17 cellular contexts compared by ENCODE assay signal in the genomic region with DNA sequence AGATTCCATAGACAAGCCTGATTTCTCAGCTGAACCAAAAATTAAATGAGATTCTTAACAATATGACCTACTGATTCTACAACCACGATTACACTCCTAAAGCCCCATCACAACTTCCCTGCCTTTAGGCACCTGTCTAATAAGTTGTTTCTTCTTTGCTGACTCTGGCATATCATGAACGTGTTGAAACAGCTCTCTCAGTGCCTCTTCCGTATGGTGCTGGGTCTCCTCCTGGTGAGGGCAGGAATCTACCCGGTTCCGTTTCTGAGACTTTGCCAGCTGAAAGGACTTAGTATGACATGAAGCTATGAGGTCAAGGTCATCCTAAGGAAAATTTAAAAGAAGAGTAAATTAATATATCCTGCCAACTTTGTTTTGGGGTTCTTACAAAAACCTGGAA. TPM values are rescaled to one million over a fixed set of nuclear protein-coding genes. Genes with fewer than 3 reads are reported as not detected.
DNase-seq lines count a peak whose midpoint lies in the region; ATAC-seq, FAIRE-seq and TF ChIP-seq lines count a peak whose summit lies in the region.
"Had no signal": no experiment of that assay in that cellular context is flagged by ENCODE, and none has a peak within 500 bp of the region (broad histone marks: within the 10 kb centered on the region; RNA-seq: fewer than 3 reads in every experiment).

No MANE protein-coding gene starts in this region.

- no peak for DNase-seq in Right ventricle myocardium superior
- no peak for DNase-seq in heart left ventricle
- DNase-seq in bronchial epithelial cell (ENCODE audit: low read depth), result peak; percentile 67
- peak; percentile 22 to 55 for DNase-seq in foreskin keratinocyte
- no peak for DNase-seq in type B pancreatic cell (ENCODE audit: extremely low spot score, unreplicated experiment)
- DNase-seq in NCI-H2107 treated with DMSO at 0.1 percent for 48 hours (lab: John Stamatoyannopoulos, UW; ENCODE audit: unreplicated experiment), result no peak
- DNase-seq: Calu3; CD8-positive, alpha-beta T cell; DMS79 treated with DMSO at 0.1 percent for 48 hours; GF-D8; H9 had no signal

- peak overlapping the region; percentile 64 for H3K27ac Mint-ChIP-seq in type B pancreatic cell
- H3K27ac Mint-ChIP-seq: B cell; CD8-positive, alpha-beta T cell had no signal

- H3K4me1 ChIP-seq in heart left ventricle (peaks cover 0 to 13% (median 0%) of the 10 kb centered on the region in 12 donors), foreskin keratinocyte (no peaks in the 10 kb centered on the region)

- peak; percentile 39 for ATAC-seq in Right ventricle myocardium superior (ENCODE audit: poor library complexity)
- no peak for ATAC-seq in heart left ventricle
- peak; percentile 70 for ATAC-seq in foreskin keratinocyte
- no peak for ATAC-seq in GM18907 (IDR thresholded peaks at IDR 0.05; ENCODE audit: unreplicated experiment)
- ATAC-seq: CD8-positive, alpha-beta T cell; HepG2 had no signal

- H3K4me3 ChIP-seq in heart left ventricle (no peak overlapping the region), bronchial epithelial cell (ENCODE audit: low read depth, low read length) (no peak overlapping the region)
- H3K4me3 ChIP-seq: BLaER1 treated with 17β-estradiol and CSF1 and Interleukin-3, amounts not matched to agents 10 nM and 100 nM had no signal

- H3K36me3 ChIP-seq in heart left ventricle, result peaks cover 0 to 65% (median 33%) of the 10 kb centered on the region in 9 donors
- H3K36me3 ChIP-seq in bronchial epithelial cell (ENCODE audit: control insufficient read depth, insufficient read depth, low read length), result no peaks in the 10 kb centered on the region

- H3K4me3 Mint-ChIP-seq in type B pancreatic cell, result no peak overlapping the region
- H3K4me3 Mint-ChIP-seq: B cell; CD8-positive, alpha-beta T cell; H9 had no signal

- peak; percentile 23 for FAIRE-seq in bronchial epithelial cell (lab: Jason Lieb, UNC)
- FAIRE-seq: H1, HepG2 had no signal

- no peaks in the 10 kb centered on the region for H3K27me3 Mint-ChIP-seq in type B pancreatic cell
- H3K27me3 Mint-ChIP-seq: B cell had no signal

- 50 to 58% (median 55%) methylated on average over 5 of the region's 5 CpGs for WGBS in heart left ventricle, 4 donors

- TF ChIP-seq CTCF in heart left ventricle (IDR thresholded peaks at IDR 0.05) (no peak), bronchial epithelial cell (IDR thresholded peaks at IDR 0.05; ENCODE audit: insufficient read depth, low read length, severe bottlenecking) (no peak), foreskin keratinocyte (conservative IDR thresholded peaks at IDR 0.05) (peak; percentile 20), type B pancreatic cell (conservative IDR thresholded peaks at IDR 0.05) (no peak)

- H3K36me3 Mint-ChIP-seq in type B pancreatic cell, result peaks cover 22% of the 10 kb centered on the region

- no peaks in the 10 kb centered on the region for H3K9me3 Mint-ChIP-seq in type B pancreatic cell
- H3K9me3 Mint-ChIP-seq: CD8-positive, alpha-beta T cell; H9 had no signal

- no peaks in the 10 kb centered on the region for H3K27me3 ChIP-seq in heart left ventricle
- H3K27me3 ChIP-seq in bronchial epithelial cell (ENCODE audit: control insufficient read depth, insufficient read depth, low read length), result no peaks in the 10 kb centered on the region
- H3K27me3 ChIP-seq in foreskin keratinocyte, result no peaks in the 10 kb centered on the region
- H3K27me3 ChIP-seq: BLaER1 treated with 17β-estradiol and CSF1 and Interleukin-3, amounts not matched to agents 10 nM and 100 nM had no signal

- intact Hi-C loops in Right ventricle myocardium superior (cut with DNase I) (no loop called here), heart left ventricle (cut with DNase I) (no loop called here)

- no peak for TF ChIP-seq POLR2A in heart left ventricle (IDR thresholded peaks at IDR 0.05)

- H3K27ac ChIP-seq in heart left ventricle (no peak overlapping the region), foreskin keratinocyte (no peak overlapping the region)
- H3K27ac ChIP-seq: BLaER1 treated with 17β-estradiol and CSF1 and Interleukin-3, amounts not matched to agents 10 nM and 100 nM had no signal

- no peaks in the 10 kb centered on the region for H3K9me3 ChIP-seq in heart left ventricle
- H3K9me3 ChIP-seq: BLaER1 treated with 17β-estradiol and CSF1 and Interleukin-3, amounts not matched to agents 10 nM and 100 nM had no signal

- H3K4me1 Mint-ChIP-seq in type B pancreatic cell (ENCODE audit: unreplicated experiment), result no peaks in the 10 kb centered on the region
- H3K4me1 Mint-ChIP-seq: B cell had no signal

RNA-seq across cellular contexts. Expression of gene ARHGAP19, which starts 48.6 kb away (rescaled TPM):
- total RNA-seq in Right ventricle myocardium superior (5.9 TPM), heart left ventricle (1 to 10 TPM; 3.0 to 7.4 (median 4.1) TPM), bronchial epithelial cell (4.7 and 6.7 TPM in 2 replicates), foreskin keratinocyte (12.0 and 12.3 TPM in 2 replicates), type B pancreatic cell (ENCODE audit: low replicate concordance) (7.3 and 19.8 TPM in 2 replicates)
- polyA plus RNA-seq in heart left ventricle (1 to 10 TPM; 1.1 to 2.7 TPM), foreskin keratinocyte (4.3 and 5.5 TPM in 2 replicates)

RNA-seq across cellular contexts. Expression of gene SLIT1, which starts 58.1 kb away (rescaled TPM):
- total RNA-seq in Right ventricle myocardium superior, result 0.16 TPM
- under 1 TPM; 0.05 to 0.61 (median 0.13) TPM for total RNA-seq in heart left ventricle
- polyA plus RNA-seq in heart left ventricle, result under 1 TPM; 0.04 to 0.08 TPM
- under 0.01 and 0.51 TPM in 2 replicates for total RNA-seq in bronchial epithelial cell
- total RNA-seq in foreskin keratinocyte, result not detected in 2 replicates
- 0.02 TPM in 1 of 2 replicates, not detected in the other for polyA plus RNA-seq in foreskin keratinocyte
- 2.2 and 55.7 TPM in 2 replicates for total RNA-seq in type B pancreatic cell (ENCODE audit: low replicate concordance)
- total RNA-seq: A172, Calu3 had no signal

Comparison
In these comparisons a context has a peak if more than half of its experiments do, and no peak if none do; other contexts are left out.
1. ATAC-seq: peak in Right ventricle myocardium superior (single experiment) and foreskin keratinocyte (single experiment); none in heart left ventricle (0 of 4) and GM18907 (single experiment).
2. DNase-seq: peak in bronchial epithelial cell (single experiment) and foreskin keratinocyte (2 of 2); none in Right ventricle myocardium superior (single experiment), heart left ventricle (0 of 5), type B pancreatic cell (single experiment) and NCI-H2107 treated with DMSO at 0.1 percent for 48 hours (single experiment).